Comparison of ENCODE assay signal across 8 cellular contexts in genomic region chr7:29194206-29194593, GRCh38. TPM values are rescaled to one million over a fixed set of nuclear protein-coding genes. Genes with fewer than 3 reads are reported as not detected.
DNase-seq lines count a peak whose midpoint lies in the region; FAIRE-seq and TF ChIP-seq lines count a peak whose summit lies in the region.

No MANE protein-coding gene starts in this region.

- DNase-seq in A673 (ENCODE audit: low spot score) (peak; percentile 62), small intestine (no peak), NCI-H1930 (lab: John Stamatoyannopoulos, UW) (no peak), D721Med (ENCODE audit: insufficient read length, low spot score) (no peak)
- DNase-seq in stimulated activated naive CD4-positive, alpha-beta T cell treated with Interleukin-2 at 50 U/mL for 16 hours (lab: John Stamatoyannopoulos, UW) = no peak

- no peak for FAIRE-seq in small intestine (lab: Jason Lieb, UNC)
- FAIRE-seq in D721Med (lab: Jason Lieb, UNC) = no peak

- no peaks in the 10 kb centered on the region for H3K9me3 ChIP-seq in A673 (ENCODE audit: low read depth, low read length, poor library complexity, severe bottlenecking)
- no peaks in the 10 kb centered on the region for H3K9me3 ChIP-seq in HEK293 (ENCODE audit: control insufficient read depth, insufficient read depth, low read depth, low read length)
- no peaks in the 10 kb centered on the region for H3K9me3 ChIP-seq in iPS-18a (ENCODE audit: control insufficient read depth, low read depth, low read length)
- H3K9me3 ChIP-seq in small intestine (ENCODE audit: control insufficient read depth, low read depth) = no peaks in the 10 kb centered on the region

- CTCF ChIA-PET in A673 (lab: Charles Lee) (interaction anchor here (0.6 kb wide), 1 partner anchor 222 kb away, joined by 4 read pairs; no protein-coding TSS in a partner anchor), HEK293 (lab: Yijun Ruan, JAX) (interaction anchor here (0.5 to 0.6 kb wide), 2 partner anchors 561 to 1069 kb away, joined by 3 read pairs; no protein-coding TSS in a partner anchor)

- H3K4me1 ChIP-seq in A673 (ENCODE audit: insufficient read depth, low read length, poor library complexity, severe bottlenecking) = peaks cover 59% of the 10 kb centered on the region
- peaks cover 16% of the 10 kb centered on the region for H3K4me1 ChIP-seq in HEK293 (ENCODE audit: control insufficient read depth, insufficient read depth, low read length)
- H3K4me1 ChIP-seq in iPS-18a (ENCODE audit: control insufficient read depth, low read depth, low read length) = peaks cover 26% of the 10 kb centered on the region
- peaks cover 2 to 4% of the 10 kb centered on the region in 2 donors for H3K4me1 ChIP-seq in small intestine (ENCODE audit: control insufficient read depth in 2 of 2, insufficient read depth in 1 of 2, low read depth in 1 of 2, low read length in 1 of 2)

- no peaks in the 10 kb centered on the region for H3K9me3 Mint-ChIP-seq in activated naive CD8-positive, alpha-beta T cell (ENCODE audit: low read depth)

- H3K27me3 Mint-ChIP-seq in activated naive CD8-positive, alpha-beta T cell = peaks cover 33% of the 10 kb centered on the region

- WGBS in small intestine, 3 donors = 1 to 12% (median 4%) methylated on average over 24 to 40 of the region's 40 CpGs

- peak overlapping the region; percentile 79 for H3K4me3 Mint-ChIP-seq in activated naive CD8-positive, alpha-beta T cell

- POLR2A ChIA-PET in A673 (lab: Charles Lee; ENCODE audit: low non-redundant PET) (no interaction called here), HEK293 (lab: Yijun Ruan, JAX) (no interaction called here)

- H3K4me3 ChIP-seq in A673 (ENCODE audit: low read depth, low read length, poor library complexity, severe bottlenecking) = peak overlapping the region; percentile 84
- H3K4me3 ChIP-seq in HEK293 (ENCODE audit: low read depth, low read length) = peak overlapping the region; percentile 83
- peak overlapping the region; percentile 64 for H3K4me3 ChIP-seq in iPS-18a (ENCODE audit: low read length)
- H3K4me3 ChIP-seq in small intestine (ENCODE audit: low read depth in 1 of 2, low read length in 2 of 2) = peak overlapping the region; percentile 59 to 88

- no peaks in the 10 kb centered on the region for H3K36me3 ChIP-seq in A673 (ENCODE audit: insufficient read depth, low read length, poor library complexity, severe bottlenecking)
- no peaks in the 10 kb centered on the region for H3K36me3 ChIP-seq in HEK293 (ENCODE audit: control insufficient read depth in 2 of 2, insufficient read depth in 1 of 2, low read length in 2 of 2)
- no peaks in the 10 kb centered on the region for H3K36me3 ChIP-seq in iPS-18a (ENCODE audit: control insufficient read depth, low read depth, low read length)
- no peaks in the 10 kb centered on the region for H3K36me3 ChIP-seq in small intestine (ENCODE audit: control insufficient read depth in 2 of 2, insufficient read depth in 2 of 2, low read length in 2 of 2)

- BruUV-seq in A673 (replicated peaks; lab: Mats Ljungman, UMichigan) = no TSS peak

- H3K27ac ChIP-seq in A673 (ENCODE audit: low read depth, low read length, poor library complexity, severe bottlenecking) (peak overlapping the region; percentile 90), HEK293 (ENCODE audit: extremely low read depth, low read depth, low read length) (peak overlapping the region; percentile 76; the same call in 1 of the 2 replicates), iPS-18a (ENCODE audit: low read length) (no peak overlapping the region), small intestine (ENCODE audit: low read depth in 1 of 2, low read length in 1 of 2) (peak overlapping the region; percentile 74 to 76)

- no peaks in the 10 kb centered on the region for H3K36me3 Mint-ChIP-seq in activated naive CD8-positive, alpha-beta T cell

- H3K4me1 Mint-ChIP-seq in activated naive CD8-positive, alpha-beta T cell (ENCODE audit: low read depth) = peaks cover 20% of the 10 kb centered on the region

- TF ChIP-seq CTCF in A673 (conservative IDR thresholded peaks at IDR 0.05; ENCODE audit: low read depth, low read length) (no peak), HEK293 (tag by site-specific recombination; IDR thresholded peaks at IDR 0.05) (no peak), D721Med (IDR thresholded peaks at IDR 0.05; ENCODE audit: insufficient read depth, missing control alignments) (no peak)

- H3K9ac ChIP-seq in iPS-18a (ENCODE audit: low read length) = no peak overlapping the region

- intact Hi-C loops in A673 (cut with micrococcal nuclease; ENCODE audit: unreplicated experiment) = loop anchor here (10.0 kb wide), 1 partner anchor 151 kb away; no protein-coding TSS in a partner anchor

- H3K27me3 ChIP-seq in A673 (replicated peaks; ENCODE audit: insufficient read depth, low read depth, low read length, poor library complexity) = no peaks in the 10 kb centered on the region
- H3K27me3 ChIP-seq in iPS-18a (ENCODE audit: control insufficient read depth, insufficient read depth, low read length) = peaks cover 83% of the 10 kb centered on the region
- H3K27me3 ChIP-seq in small intestine (ENCODE audit: control insufficient read depth in 2 of 2, insufficient read depth in 2 of 2, low read length in 2 of 2) = no peaks in the 10 kb centered on the region

- H3K27ac Mint-ChIP-seq in activated naive CD8-positive, alpha-beta T cell = no peak overlapping the region

TF ChIP-seq in HEK293, 187 proteins besides CTCF, POLR2A, EP300 and RAD21 (continues in another document):
- TF ChIP-seq ZBTB20 (tag by site-specific recombination; IDR thresholded peaks at IDR 0.05) (peak; percentile 15; the same call in 1 of the 2 replicates), HOXC10 (CRISPR knock-in tag; IDR thresholded peaks at IDR 0.05) (no peak), REST (tag by site-specific recombination; IDR thresholded peaks at IDR 0.05) (no peak), ZNF423 (tag by site-specific recombination; IDR thresholded peaks at IDR 0.05) (peak; percentile 52; the same call in 1 of the 2 replicates)
- TF ChIP-seq, protein P1, sequence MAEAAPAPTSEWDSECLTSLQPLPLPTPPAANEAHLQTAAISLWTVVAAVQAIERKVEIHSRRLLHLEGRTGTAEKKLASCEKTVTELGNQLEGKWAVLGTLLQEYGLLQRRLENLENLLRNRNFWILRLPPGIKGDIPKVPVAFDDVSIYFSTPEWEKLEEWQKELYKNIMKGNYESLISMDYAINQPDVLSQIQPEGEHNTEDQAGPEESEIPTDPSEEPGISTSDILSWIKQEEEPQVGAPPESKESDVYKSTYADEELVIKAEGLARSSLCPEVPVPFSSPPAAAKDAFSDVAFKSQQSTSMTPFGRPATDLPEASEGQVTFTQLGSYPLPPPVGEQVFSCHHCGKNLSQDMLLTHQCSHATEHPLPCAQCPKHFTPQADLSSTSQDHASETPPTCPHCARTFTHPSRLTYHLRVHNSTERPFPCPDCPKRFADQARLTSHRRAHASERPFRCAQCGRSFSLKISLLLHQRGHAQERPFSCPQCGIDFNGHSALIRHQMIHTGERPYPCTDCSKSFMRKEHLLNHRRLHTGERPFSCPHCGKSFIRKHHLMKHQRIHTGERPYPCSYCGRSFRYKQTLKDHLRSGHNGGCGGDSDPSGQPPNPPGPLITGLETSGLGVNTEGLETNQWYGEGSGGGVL (tag by site-specific recombination; IDR thresholded peaks at IDR 0.05) = peak; percentile 94
- TF ChIP-seq, protein P2, sequence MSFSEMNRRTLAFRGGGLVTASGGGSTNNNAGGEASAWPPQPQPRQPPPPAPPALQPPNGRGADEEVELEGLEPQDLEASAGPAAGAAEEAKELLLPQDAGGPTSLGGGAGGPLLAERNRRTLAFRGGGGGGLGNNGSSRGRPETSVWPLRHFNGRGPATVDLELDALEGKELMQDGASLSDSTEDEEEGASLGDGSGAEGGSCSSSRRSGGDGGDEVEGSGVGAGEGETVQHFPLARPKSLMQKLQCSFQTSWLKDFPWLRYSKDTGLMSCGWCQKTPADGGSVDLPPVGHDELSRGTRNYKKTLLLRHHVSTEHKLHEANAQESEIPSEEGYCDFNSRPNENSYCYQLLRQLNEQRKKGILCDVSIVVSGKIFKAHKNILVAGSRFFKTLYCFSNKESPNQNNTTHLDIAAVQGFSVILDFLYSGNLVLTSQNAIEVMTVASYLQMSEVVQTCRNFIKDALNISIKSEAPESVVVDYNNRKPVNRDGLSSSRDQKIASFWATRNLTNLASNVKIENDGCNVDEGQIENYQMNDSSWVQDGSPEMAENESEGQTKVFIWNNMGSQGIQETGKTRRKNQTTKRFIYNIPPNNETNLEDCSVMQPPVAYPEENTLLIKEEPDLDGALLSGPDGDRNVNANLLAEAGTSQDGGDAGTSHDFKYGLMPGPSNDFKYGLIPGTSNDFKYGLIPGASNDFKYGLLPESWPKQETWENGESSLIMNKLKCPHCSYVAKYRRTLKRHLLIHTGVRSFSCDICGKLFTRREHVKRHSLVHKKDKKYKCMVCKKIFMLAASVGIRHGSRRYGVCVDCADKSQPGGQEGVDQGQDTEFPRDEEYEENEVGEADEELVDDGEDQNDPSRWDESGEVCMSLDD (tag by site-specific recombination; IDR thresholded peaks at IDR 0.05) = no peak

RNA-seq across cellular contexts. Expression of gene CHN2, which starts 0.4 kb away (rescaled TPM):
- 61.2 and 64.3 TPM in 2 replicates for total RNA-seq in A673 (2021)
- 100 to 1,000 TPM in 1 of 3 donors, 10 to 100 TPM in 2; 22.3 to 124 (median 61.3) TPM for polyA plus RNA-seq in small intestine

RNA-seq across cellular contexts. Expression of gene CPVL, which starts 47.9 kb away (rescaled TPM):
- total RNA-seq in A673 (2021) = 72.3 and 75.9 TPM in 2 replicates
- 10 to 100 TPM in 1 of 3 donors, 1 to 10 TPM in 2; 1.8 to 15.8 (median 6.5) TPM for polyA plus RNA-seq in small intestine
